Comparison of ENCODE assay signal across 26 cellular contexts in genomic region chr7:12909483-12909882, GRCh38.
"Had no signal": no experiment of that assay in that cellular context is flagged by ENCODE, and none has a peak within 500 bp of the region (broad histone marks: within the 10 kb centered on the region; RNA-seq: fewer than 3 reads in every experiment).

No MANE protein-coding gene starts in this region.

- H3K36me3 ChIP-seq: colonic mucosa, gastroesophageal sphincter, heart left ventricle, lower lobe of right lung, neutrophil, pancreas, stomach, thyroid gland, vagina had no signal

- H3K27ac ChIP-seq: colonic mucosa, gastroesophageal sphincter, heart left ventricle, lower lobe of right lung, neutrophil, pancreas, stomach, thyroid gland, vagina had no signal

- H3K4me3 ChIP-seq: colonic mucosa, gastroesophageal sphincter, heart left ventricle, lower lobe of right lung, pancreas, smooth muscle cell, stomach, thyroid gland, vagina had no signal

- H3K4me2 ChIP-seq: smooth muscle cell had no signal

- H3K27me3 ChIP-seq: colonic mucosa, gastroesophageal sphincter, heart left ventricle, neutrophil, pancreas, stomach, thyroid gland, vagina had no signal

- H3K4me1 ChIP-seq: colonic mucosa, gastroesophageal sphincter, heart left ventricle, lower lobe of right lung, pancreas, stomach, thyroid gland, vagina had no signal

- DNase-seq: colonic mucosa; effector CD8-positive, alpha-beta T cell; endodermal cell; erythroblast; foreskin fibroblast; heart left ventricle; hippocampal formation; kidney glomerular epithelial cell; left ventricle myocardium superior; lower lobe of right lung; natural killer cell; pancreas; stimulated activated CD4-positive, alpha-beta T cell treated with anti-CD3 and anti-CD28 coated beads, Interleukin-12 subunit alpha, Interleukin-12 subunit beta, amount 100 ng/mL, for 4 hours; stimulated activated CD4-positive, alpha-beta T cell treated with anti-CD3 and anti-CD28 coated beads, Interleukin-1b, Interleukin-23, amount 100 ng/mL, for 48 hours; stimulated activated CD4-positive, alpha-beta T cell treated with anti-CD3 and anti-CD28 coated beads, Interleukin-4, amount 100 ng/mL, for 1 hour; stimulated activated CD8-positive, alpha-beta memory T cell treated with anti-CD3 and anti-CD28 coated beads, Interleukin-4, amount 100 ng/mL, for 48 hours; stimulated activated naive CD4-positive, alpha-beta T cell treated with Interleukin-2 at 50 U/mL for 16 hours; stomach; thyroid gland; trophoblast cell had no signal

- H3K9me3 ChIP-seq: colonic mucosa, gastroesophageal sphincter, heart left ventricle, lower lobe of right lung, neutrophil, pancreas, stomach, thyroid gland, vagina had no signal

- FAIRE-seq: islet of Langerhans, pancreas had no signal

- ATAC-seq: gastroesophageal sphincter, heart left ventricle, left ventricle myocardium superior, lower lobe of right lung, natural killer cell, pancreas, sciatic nerve had no signal
